ENCODE assay signal across 27 cellular contexts in genomic region chr18:39396168-39396567, GRCh38.
DNase-seq lines count a peak whose midpoint lies in the region; ATAC-seq, FAIRE-seq and TF ChIP-seq lines count a peak whose summit lies in the region.
"Had no signal": no experiment of that assay in that cellular context is flagged by ENCODE, and none has a peak within 500 bp of the region (broad histone marks: within the 10 kb centered on the region; RNA-seq: fewer than 3 reads in every experiment).

No MANE protein-coding gene starts in this region.

- DNase-seq in pancreas (no peak), NCI-H2171 treated with DMSO at 0.1 percent for 48 hours (lab: John Stamatoyannopoulos, UW) (no peak), endodermal cell (no peak), type B pancreatic cell (ENCODE audit: extremely low spot score, unreplicated experiment) (no peak)
- DNase-seq: ACHN; AML-193; BE2C; CD4-positive, alpha-beta T cell; CD8-positive, alpha-beta memory T cell; DMS 273 treated with DMSO at 0.1 percent for 48 hours; DMS79; EL; GF-D8; GOT3; HFFc6 had no signal

- H3K27ac ChIP-seq in pancreas, result no peak overlapping the region
- no peak overlapping the region for H3K27ac ChIP-seq in endodermal cell (ENCODE audit: low read depth, low read length)
- H3K27ac ChIP-seq: 22Rv1; A549; BLaER1 treated with 17β-estradiol and CSF1 and Interleukin-3, amounts not matched to agents 10 nM and 100 nM had no signal

- H3K9me3 Mint-ChIP-seq in endodermal cell, result peaks cover 43% of the 10 kb centered on the region
- H3K9me3 Mint-ChIP-seq in type B pancreatic cell, result peaks cover 9% of the 10 kb centered on the region

- WGBS in pancreas, 2 donors, result 93 to 100% methylated on average over 1 of the region's 1 CpG
- 100% methylated on average over 1 of the region's 1 CpG; no CpG with 5 or more reads in 1 of the 2 experiments for WGBS in endodermal cell (ENCODE audit: insufficient coverage in 1 of 2, insufficient read length in 1 of 2), 2 experiments

- no peaks in the 10 kb centered on the region for H3K9me3 ChIP-seq in pancreas
- H3K9me3 ChIP-seq in endodermal cell (ENCODE audit: control insufficient read depth, low read length), result peaks cover 9% of the 10 kb centered on the region
- H3K9me3 ChIP-seq: A549, BE2C, HAP-1 had no signal

- no peaks in the 10 kb centered on the region for H3K36me3 ChIP-seq in pancreas
- H3K36me3 ChIP-seq in endodermal cell (ENCODE audit: control insufficient read depth, insufficient read depth, low read length), result no peaks in the 10 kb centered on the region
- H3K36me3 ChIP-seq: BE2C; BLaER1 treated with 17β-estradiol and CSF1 and Interleukin-3, amounts not matched to agents 10 nM and 100 nM; HAP-1 had no signal

- no peak overlapping the region for H3K4me3 Mint-ChIP-seq in endodermal cell
- no peak overlapping the region for H3K4me3 Mint-ChIP-seq in type B pancreatic cell
- H3K4me3 Mint-ChIP-seq: CD14-positive monocyte; CD4-positive, alpha-beta T cell; CD8-positive, alpha-beta memory T cell; HFFc6 had no signal

- no peaks in the 10 kb centered on the region for H3K4me1 ChIP-seq in pancreas
- no peaks in the 10 kb centered on the region for H3K4me1 ChIP-seq in endodermal cell (ENCODE audit: control insufficient read depth, insufficient read depth, low read length)
- H3K4me1 ChIP-seq: A549; BE2C; BLaER1 treated with 17β-estradiol and CSF1 and Interleukin-3, amounts not matched to agents 10 nM and 100 nM; HAP-1 had no signal

- no peak for ATAC-seq in pancreas
- no peak for ATAC-seq in HG03460 (IDR thresholded peaks at IDR 0.05; ENCODE audit: unreplicated experiment)
- ATAC-seq: A549 had no signal

- H3K4me3 ChIP-seq in pancreas (no peak overlapping the region), endodermal cell (ENCODE audit: low read length) (no peak overlapping the region)
- H3K4me3 ChIP-seq: A549; BLaER1 treated with 17β-estradiol and CSF1 and Interleukin-3, amounts not matched to agents 10 nM and 100 nM; HAP-1 had no signal

- H3K36me3 Mint-ChIP-seq in endodermal cell (ENCODE audit: low read depth) (peaks cover 13% of the 10 kb centered on the region), type B pancreatic cell (peaks cover 3% of the 10 kb centered on the region)
- H3K36me3 Mint-ChIP-seq: CD14-positive monocyte had no signal

- FAIRE-seq in A204.1 (lab: Jason Lieb, UNC) (peak; percentile 93), TTC549 (lab: Jason Lieb, UNC) (peak; percentile 84), endometrium (lab: Jason Lieb, UNC) (peak; percentile 26), pancreas (lab: Jason Lieb, UNC) (peak; percentile 85)
- FAIRE-seq: A549, GM12891, GM18507, H54 had no signal

- TF ChIP-seq CTCF in pancreas (IDR thresholded peaks at IDR 0.05), result no peak
- TF ChIP-seq CTCF in endodermal cell (conservative IDR thresholded peaks at IDR 0.05), result no peak
- no peak for TF ChIP-seq CTCF in type B pancreatic cell (conservative IDR thresholded peaks at IDR 0.05)

- no peak overlapping the region for H3K9ac ChIP-seq in endodermal cell (ENCODE audit: extremely low read depth, low read length, poor library complexity, severe bottlenecking)
- H3K9ac ChIP-seq: BLaER1 treated with 17β-estradiol and CSF1 and Interleukin-3, amounts not matched to agents 10 nM and 100 nM had no signal

- H3K4me1 Mint-ChIP-seq in endodermal cell (no peaks in the 10 kb centered on the region), type B pancreatic cell (ENCODE audit: unreplicated experiment) (no peaks in the 10 kb centered on the region)
- H3K4me1 Mint-ChIP-seq: CD14-positive monocyte; CD8-positive, alpha-beta memory T cell had no signal

- H3K27ac Mint-ChIP-seq in endodermal cell, result no peak overlapping the region
- H3K27ac Mint-ChIP-seq in type B pancreatic cell, result no peak overlapping the region
- H3K27ac Mint-ChIP-seq: CD14-positive monocyte; CD4-positive, alpha-beta T cell; CD8-positive, alpha-beta memory T cell; HFFc6 had no signal

- intact Hi-C loops in pancreas (cut with DNase I), result no loop called here

- H3K27me3 ChIP-seq in pancreas (no peaks in the 10 kb centered on the region), endodermal cell (ENCODE audit: control insufficient read depth, insufficient read depth, low read length, poor library complexity, severe bottlenecking) (no peaks in the 10 kb centered on the region)
- H3K27me3 ChIP-seq: BE2C; BLaER1 treated with 17β-estradiol and CSF1 and Interleukin-3, amounts not matched to agents 10 nM and 100 nM had no signal

- H3K27me3 Mint-ChIP-seq in endodermal cell (ENCODE audit: insufficient read depth) (no peaks in the 10 kb centered on the region), type B pancreatic cell (no peaks in the 10 kb centered on the region)
- H3K27me3 Mint-ChIP-seq: CD4-positive, alpha-beta T cell; CD8-positive, alpha-beta memory T cell had no signal
